16 cellular contexts compared by ENCODE assay signal in genomic region chr10:1363466-1364121, GRCh38.
"Had no signal": no experiment of that assay in that cellular context is flagged by ENCODE, and none has a peak within 500 bp of the region (broad histone marks: within the 10 kb centered on the region; RNA-seq: fewer than 3 reads in every experiment).

No MANE protein-coding gene starts in this region.

- H3K27ac ChIP-seq: neutrophil, upper lobe of left lung had no signal

- ATAC-seq: activated CD8-positive, alpha-beta T cell treated with anti-CD3 and anti-CD28 coated beads, Interleukin-2, amount 10 ng/mL, durations not matched to agents 7 days and 5 days; naive thymus-derived CD8-positive, alpha-beta T cell; right cardiac atrium; WTC11 had no signal

- DNase-seq: activated CD4-positive, alpha-beta T cell treated with anti-CD3 and anti-CD28 coated beads for 4 hours; activated CD8-positive, alpha-beta T cell treated with anti-CD3 and anti-CD28 coated beads, Interleukin-2, amount 10 ng/mL, durations not matched to agents 7 days and 5 days; activated naive CD4-positive, alpha-beta T cell treated with anti-CD3 and anti-CD28 coated beads, Interleukin-2, amount 50 U/mL, for 16 hours; foreskin fibroblast; glutamatergic neuron; hypothalamus; naive thymus-derived CD8-positive, alpha-beta T cell; stimulated activated CD4-positive, alpha-beta T cell treated with anti-CD3 and anti-CD28 coated beads, Interleukin-4, amount 100 ng/mL, for 24 hours; stimulated activated naive CD4-positive, alpha-beta T cell treated with Interleukin-2 at 50 U/mL for 16 hours; substantia nigra; SW 1271 had no signal

- H3K4me3 ChIP-seq: skin epidermis, upper lobe of left lung had no signal

- H3K9me3 ChIP-seq: neutrophil, upper lobe of left lung had no signal

- H3K36me3 ChIP-seq: neutrophil, upper lobe of left lung had no signal
